40 cellular contexts compared by ENCODE assay signal in genomic region chr6:141977782-141978181, GRCh38.
"Had no signal": no experiment of that assay in that cellular context is flagged by ENCODE, and none has a peak within 500 bp of the region (broad histone marks: within the 10 kb centered on the region; RNA-seq: fewer than 3 reads in every experiment).

No MANE protein-coding gene starts in this region.

- FAIRE-seq: astrocyte, bronchial epithelial cell had no signal

- H3K27me3 ChIP-seq: adrenal gland, ascending aorta, body of pancreas, brain microvascular endothelial cell, breast epithelium, cardiac muscle cell had no signal

- H3K4me1 Mint-ChIP-seq: activated naive CD4-positive, alpha-beta T cell treated with anti-CD3 and anti-CD28 coated beads, Interleukin-2, amount 10 ng/mL, durations not matched to agents 7 days and 5 days; activated naive CD4-positive, alpha-beta T cell treated with anti-CD3 and anti-CD28 coated beads, Interleukin-2, amount 50 U/mL, for 24 hours; activated naive CD8-positive, alpha-beta T cell treated with anti-CD3 and anti-CD28 coated beads, Interleukin-2, amount 10 ng/mL, durations not matched to agents 7 days and 5 days; activated naive CD8-positive, alpha-beta T cell treated with anti-CD3 and anti-CD28 coated beads, Interleukin-2, amount 50 U/mL, for 24 hours; activated T-helper 17 cell treated with anti-CD3 and anti-CD28 coated beads, Interleukin-2, amount 50 U/mL, for 72 hours; brain; central memory CD8-positive, alpha-beta T cell had no signal

- H3K36me3 Mint-ChIP-seq: activated naive CD4-positive, alpha-beta T cell treated with anti-CD3 and anti-CD28 coated beads, Interleukin-2, amount 10 ng/mL, durations not matched to agents 7 days and 5 days; activated naive CD4-positive, alpha-beta T cell treated with anti-CD3 and anti-CD28 coated beads, Interleukin-2, amount 50 U/mL, for 24 hours; activated naive CD4-positive, alpha-beta T cell treated with anti-CD3 and anti-CD28 coated beads, Interleukin-2, amount 50 U/mL, for 72 hours; activated naive CD8-positive, alpha-beta T cell; activated naive CD8-positive, alpha-beta T cell treated with anti-CD3 and anti-CD28 coated beads for 36 hours; activated naive CD8-positive, alpha-beta T cell treated with anti-CD3 and anti-CD28 coated beads, Interleukin-2, amount 10 ng/mL, durations not matched to agents 7 days and 5 days; brain had no signal

- H3K9me3 ChIP-seq: adrenal gland, ascending aorta, body of pancreas, breast epithelium had no signal

- H3K4me3 ChIP-seq: adrenal gland, ascending aorta, body of pancreas, breast epithelium, cardiac muscle cell had no signal

- H3K9me3 Mint-ChIP-seq: activated naive CD4-positive, alpha-beta T cell treated with anti-CD3 and anti-CD28 coated beads for 36 hours; activated naive CD4-positive, alpha-beta T cell treated with anti-CD3 and anti-CD28 coated beads, Interleukin-2, amount 10 ng/mL, durations not matched to agents 7 days and 5 days; activated naive CD4-positive, alpha-beta T cell treated with anti-CD3 and anti-CD28 coated beads, Interleukin-2, amount 50 U/mL, for 24 hours; activated naive CD4-positive, alpha-beta T cell treated with anti-CD3 and anti-CD28 coated beads, Interleukin-2, amount 50 U/mL, for 72 hours; activated naive CD8-positive, alpha-beta T cell treated with anti-CD3 and anti-CD28 coated beads for 36 hours; activated naive CD8-positive, alpha-beta T cell treated with anti-CD3 and anti-CD28 coated beads, Interleukin-2, amount 10 ng/mL, durations not matched to agents 7 days and 5 days; activated naive CD8-positive, alpha-beta T cell treated with anti-CD3 and anti-CD28 coated beads, Interleukin-2, amount 50 U/mL, for 24 hours; activated T-cell treated with anti-CD3 and anti-CD28 coated beads, Interleukin-2, amount 50 U/mL, for 24 hours; activated T-cell treated with anti-CD3 and anti-CD28 coated beads, Interleukin-2, amount 50 U/mL, for 4 hours; activated T-cell treated with anti-CD3 and anti-CD28 coated beads, Interleukin-2, amount 50 U/mL, for 72 hours; activated T-helper 1 cell treated with anti-CD3 and anti-CD28 coated beads, Interleukin-12 subunit alpha, Interleukin-12 subunit beta, Interleukin-2, Interleukin-4 antibody, amounts not matched to agents 30 ng/mL and 10 ng/mL and 1 ng/mL, durations not matched to agents 14 hours and 24 hours and 36 hours; activated T-helper 17 cell treated with anti-CD3 and anti-CD28 coated beads, Interleukin-2, amount 50 U/mL, for 72 hours; activated T-helper 2 cell treated with anti-CD3 and anti-CD28 coated beads, Interferon-gamma antibody, Interleukin-2, Interleukin-4, amounts not matched to agents 10 μg/mL and 5 μg/mL and 100 μg/mL, durations not matched to agents 14 hours and 24 hours and 36 hours; brain; central memory CD8-positive, alpha-beta T cell had no signal

- ATAC-seq: activated naive CD4-positive, alpha-beta T cell treated with anti-CD3 and anti-CD28 coated beads, Interleukin-2, amount 50 U/mL, for 72 hours; activated naive CD8-positive, alpha-beta T cell treated with anti-CD3 and anti-CD28 coated beads, Interleukin-2, amount 50 U/mL, for 24 hours; activated T-cell treated with anti-CD3 and anti-CD28 coated beads, Interleukin-2, amount 50 U/mL, for 4 hours; activated T-cell treated with anti-CD3 and anti-CD28 coated beads, Interleukin-2, amount 50 U/mL, for 72 hours; activated T-helper 17 cell treated with anti-CD3 and anti-CD28 coated beads, Interleukin-2, amount 50 U/mL, for 72 hours; body of pancreas had no signal

- DNase-seq: activated effector memory CD4-positive, alpha-beta T cell treated with anti-CD3 and anti-CD28 coated beads, Interleukin-2, amount 50 U/mL, for 16 hours; activated effector memory CD4-positive, alpha-beta T cell treated with Interleukin-2 at 50 U/mL for 16 hours; activated gamma-delta T cell; activated gamma-delta T cell treated with Interleukin-2 at 50 U/mL for 16 hours; activated naive CD4-positive, alpha-beta T cell; activated naive CD4-positive, alpha-beta T cell treated with anti-CD3 and anti-CD28 coated beads for 36 hours; activated naive CD4-positive, alpha-beta T cell treated with anti-CD3 and anti-CD28 coated beads, Interleukin-2, amount 10 ng/mL, durations not matched to agents 7 days and 5 days; activated naive CD4-positive, alpha-beta T cell treated with anti-CD3 and anti-CD28 coated beads, Interleukin-2, amount 50 U/mL, for 16 hours; activated naive CD4-positive, alpha-beta T cell treated with Interleukin-2 at 50 U/mL for 16 hours; activated naive CD8-positive, alpha-beta T cell treated with anti-CD3 and anti-CD28 coated beads for 36 hours; activated naive CD8-positive, alpha-beta T cell treated with anti-CD3 and anti-CD28 coated beads, Interleukin-2, amount 10 ng/mL, durations not matched to agents 7 days and 5 days; activated naive CD8-positive, alpha-beta T cell treated with anti-CD3 and anti-CD28 coated beads, Interleukin-2, amount 50 U/mL, for 24 hours; activated T-cell treated with anti-CD3 and anti-CD28 coated beads, Interleukin-2, amount 50 U/mL, for 1 hour; activated T-cell treated with anti-CD3 and anti-CD28 coated beads, Interleukin-2, amount 50 U/mL, for 24 hours; activated T-cell treated with anti-CD3 and anti-CD28 coated beads, Interleukin-2, amount 50 U/mL, for 4 hours; activated T-cell treated with anti-CD3 and anti-CD28 coated beads, Interleukin-2, amount 50 U/mL, for 48 hours; activated T-cell treated with anti-CD3 and anti-CD28 coated beads, Interleukin-2, amount 50 U/mL, for 72 hours; adrenal gland; amniotic stem cell; amygdala; anterior cingulate cortex; aorta; body of pancreas; brain microvascular endothelial cell; caudate nucleus; central memory CD4-positive, alpha-beta T cell; cerebellar nuclear complex had no signal

- H3K36me3 ChIP-seq: adrenal gland, ascending aorta, brain microvascular endothelial cell, breast epithelium, cardiac muscle cell had no signal

- H3K4me3 Mint-ChIP-seq: activated naive CD4-positive, alpha-beta T cell treated with anti-CD3 and anti-CD28 coated beads for 36 hours; activated naive CD4-positive, alpha-beta T cell treated with anti-CD3 and anti-CD28 coated beads, Interleukin-2, amount 10 ng/mL, durations not matched to agents 7 days and 5 days; activated naive CD4-positive, alpha-beta T cell treated with anti-CD3 and anti-CD28 coated beads, Interleukin-2, amount 50 U/mL, for 24 hours; activated naive CD8-positive, alpha-beta T cell; activated naive CD8-positive, alpha-beta T cell treated with anti-CD3 and anti-CD28 coated beads for 36 hours; activated naive CD8-positive, alpha-beta T cell treated with anti-CD3 and anti-CD28 coated beads, Interleukin-2, amount 10 ng/mL, durations not matched to agents 7 days and 5 days; activated naive CD8-positive, alpha-beta T cell treated with anti-CD3 and anti-CD28 coated beads, Interleukin-2, amount 50 U/mL, for 24 hours; activated T-cell treated with anti-CD3 and anti-CD28 coated beads, Interleukin-2, amount 50 U/mL, for 24 hours; activated T-cell treated with anti-CD3 and anti-CD28 coated beads, Interleukin-2, amount 50 U/mL, for 4 hours; activated T-cell treated with anti-CD3 and anti-CD28 coated beads, Interleukin-2, amount 50 U/mL, for 72 hours; activated T-helper 1 cell treated with anti-CD3 and anti-CD28 coated beads, Interleukin-12 subunit alpha, Interleukin-12 subunit beta, Interleukin-2, Interleukin-4 antibody, amounts not matched to agents 30 ng/mL and 10 ng/mL and 1 ng/mL, durations not matched to agents 14 hours and 24 hours and 36 hours; activated T-helper 17 cell treated with anti-CD3 and anti-CD28 coated beads, Interleukin-2, amount 50 U/mL, for 72 hours; brain; central memory CD8-positive, alpha-beta T cell had no signal

- H3K27ac ChIP-seq: adrenal gland, ascending aorta, body of pancreas, brain microvascular endothelial cell, breast epithelium, cardiac muscle cell had no signal

- H3K27me3 Mint-ChIP-seq: activated naive CD4-positive, alpha-beta T cell treated with anti-CD3 and anti-CD28 coated beads, Interleukin-2, amount 10 ng/mL, durations not matched to agents 7 days and 5 days; activated naive CD8-positive, alpha-beta T cell; activated naive CD8-positive, alpha-beta T cell treated with anti-CD3 and anti-CD28 coated beads for 36 hours; activated naive CD8-positive, alpha-beta T cell treated with anti-CD3 and anti-CD28 coated beads, Interleukin-2, amount 10 ng/mL, durations not matched to agents 7 days and 5 days; activated naive CD8-positive, alpha-beta T cell treated with anti-CD3 and anti-CD28 coated beads, Interleukin-2, amount 50 U/mL, for 24 hours; activated T-cell treated with anti-CD3 and anti-CD28 coated beads, Interleukin-2, amount 50 U/mL, for 24 hours; activated T-helper 17 cell treated with anti-CD3 and anti-CD28 coated beads, Interleukin-2, amount 50 U/mL, for 72 hours; brain; central memory CD8-positive, alpha-beta T cell had no signal

- H3K27ac Mint-ChIP-seq: activated naive CD4-positive, alpha-beta T cell treated with anti-CD3 and anti-CD28 coated beads for 36 hours; activated naive CD4-positive, alpha-beta T cell treated with anti-CD3 and anti-CD28 coated beads, Interleukin-2, amount 10 ng/mL, durations not matched to agents 7 days and 5 days; activated naive CD4-positive, alpha-beta T cell treated with anti-CD3 and anti-CD28 coated beads, Interleukin-2, amount 50 U/mL, for 24 hours; activated naive CD4-positive, alpha-beta T cell treated with anti-CD3 and anti-CD28 coated beads, Interleukin-2, amount 50 U/mL, for 72 hours; activated naive CD8-positive, alpha-beta T cell; activated naive CD8-positive, alpha-beta T cell treated with anti-CD3 and anti-CD28 coated beads for 36 hours; activated naive CD8-positive, alpha-beta T cell treated with anti-CD3 and anti-CD28 coated beads, Interleukin-2, amount 10 ng/mL, durations not matched to agents 7 days and 5 days; activated naive CD8-positive, alpha-beta T cell treated with anti-CD3 and anti-CD28 coated beads, Interleukin-2, amount 50 U/mL, for 24 hours; activated T-cell treated with anti-CD3 and anti-CD28 coated beads, Interleukin-2, amount 50 U/mL, for 24 hours; activated T-cell treated with anti-CD3 and anti-CD28 coated beads, Interleukin-2, amount 50 U/mL, for 72 hours; activated T-helper 1 cell treated with anti-CD3 and anti-CD28 coated beads, Interleukin-12 subunit alpha, Interleukin-12 subunit beta, Interleukin-2, Interleukin-4 antibody, amounts not matched to agents 30 ng/mL and 10 ng/mL and 1 ng/mL, durations not matched to agents 14 hours and 24 hours and 36 hours; activated T-helper 17 cell treated with anti-CD3 and anti-CD28 coated beads, Interleukin-2, amount 50 U/mL, for 72 hours; activated T-helper 2 cell treated with anti-CD3 and anti-CD28 coated beads, Interferon-gamma antibody, Interleukin-2, Interleukin-4, amounts not matched to agents 10 μg/mL and 5 μg/mL and 100 μg/mL, durations not matched to agents 14 hours and 24 hours and 36 hours; brain had no signal

- H3K4me1 ChIP-seq: adrenal gland, ascending aorta, body of pancreas, breast epithelium had no signal
